8 cellular contexts compared by ENCODE assay signal in the genomic region with DNA sequence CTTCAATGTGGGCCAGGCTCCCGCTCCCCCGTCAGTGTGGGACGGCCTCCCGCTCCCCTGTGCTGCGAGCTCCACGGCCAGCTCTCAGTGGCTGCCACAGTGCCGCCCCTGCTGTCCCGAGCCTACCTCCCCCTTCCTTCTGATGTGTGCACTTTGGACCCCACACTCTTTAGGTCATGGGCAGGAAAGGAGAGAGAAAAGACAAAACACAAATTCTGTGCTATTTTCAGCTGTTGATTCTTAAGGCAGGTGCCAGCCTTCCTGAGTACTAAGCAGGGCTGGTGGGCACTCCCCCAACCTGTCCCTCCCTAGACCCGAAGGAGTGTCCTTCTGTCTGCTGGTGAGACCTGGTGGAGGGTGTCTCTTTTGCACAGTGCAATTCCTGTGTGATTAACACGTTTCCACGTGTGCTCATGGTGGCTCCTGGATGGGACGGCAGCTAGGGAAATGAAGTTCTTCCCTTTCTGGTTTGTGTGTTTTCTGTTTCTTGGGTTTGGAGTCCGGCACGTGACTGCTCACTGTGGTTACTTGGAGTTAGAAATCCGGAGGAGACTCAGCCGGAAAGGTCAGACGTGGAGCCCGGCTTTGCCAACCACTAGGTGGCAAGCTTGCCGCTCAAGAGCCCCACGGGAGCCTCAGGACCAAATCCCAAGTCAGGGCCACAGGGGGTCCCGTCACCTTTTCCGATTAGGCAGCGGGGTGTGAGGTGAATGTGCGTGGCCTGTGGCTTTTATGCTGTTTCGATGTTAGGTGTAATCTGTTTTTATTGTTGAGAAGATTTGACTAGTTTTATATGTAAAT.
DNase-seq lines count a peak whose midpoint lies in the region; ATAC-seq, FAIRE-seq and TF ChIP-seq lines count a peak whose summit lies in the region.
"Not testable (repeated sequence)": the region's sequence is repeated elsewhere in the genome, so short reads cannot be mapped to it uniquely, and the experiment has no call there.

No MANE protein-coding gene starts in this region.

- not testable (repeated sequence) for H2BK15ac ChIP-seq in mesendoderm (replicated peaks; ENCODE audit: low read depth)

- POLR2A ChIA-PET in AG04450 (lab: Yijun Ruan, JAX); T-cell (lab: Charles Lee): not testable (repeated sequence)

- DNase-seq in AG04450 (ENCODE audit: low read depth, low spot score) (peak; percentile 52), LoVo (ENCODE audit: low spot score) (peak; percentile 6), T-cell (peak in 2 of 34 experiments; percentile 14 to 31), adipocyte (ENCODE audit: low read depth) (peak; percentile 60), fibroblast of the conjunctiva (ENCODE audit: low read depth) (peak; percentile 29), mesendoderm (peak; percentile 44)
- not testable (repeated sequence) for DNase-seq in GM12892 (ENCODE audit: insufficient read length)
- DNase-seq in stimulated activated CD4-positive, alpha-beta T cell treated with anti-CD3 and anti-CD28 coated beads, Interleukin-12 subunit alpha, Interleukin-12 subunit beta, amount 100 ng/mL, for 4 hours = peak; percentile 21

- TF ChIP-seq CTCF in AG04450 (IDR thresholded peaks at IDR 0.05; ENCODE audit: low read depth, low read length) = peak; percentile 75

- peaks cover 19% of the 10 kb centered on the region for H3K4me1 ChIP-seq in adipocyte (ENCODE audit: control insufficient read depth, insufficient read depth, low read length)
- not testable (repeated sequence) for H3K4me1 ChIP-seq in mesendoderm (ENCODE audit: control insufficient read depth, low read depth, low read length)

- H3K27me3 Mint-ChIP-seq in T-cell = not testable (repeated sequence)

- H3K18ac ChIP-seq in mesendoderm (ENCODE audit: low read length) = not testable (repeated sequence)

- peak overlapping the region; percentile 77 to 82 for H3K27ac Mint-ChIP-seq in T-cell

- H3K9ac ChIP-seq in adipocyte (ENCODE audit: low read length) = peak overlapping the region; percentile 72
- not testable (repeated sequence) for H3K9ac ChIP-seq in mesendoderm (ENCODE audit: low read length)

- H3K56ac ChIP-seq in mesendoderm (ENCODE audit: low read length) = not testable (repeated sequence)

- H3K4me2 ChIP-seq in mesendoderm (ENCODE audit: low read length) = not testable (repeated sequence)

- not testable (repeated sequence) for H3K79me1 ChIP-seq in mesendoderm (ENCODE audit: low read length)

- peaks cover 27 to 66% (median 62%) of the 10 kb centered on the region in 3 donors for H3K4me1 Mint-ChIP-seq in T-cell

- not testable (repeated sequence) for H3K23ac ChIP-seq in mesendoderm (ENCODE audit: low read length)

- TF ChIP-seq POLR2A in GM12892 (IDR thresholded peaks at IDR 0.05; ENCODE audit: low read depth, low read length) = not testable (repeated sequence)

- H3K36me3 Mint-ChIP-seq in T-cell = peaks cover 40% of the 10 kb centered on the region

- H3K27me3 ChIP-seq in AG04450 (ENCODE audit: control insufficient read depth, insufficient read depth, low read length); adipocyte (replicated peaks; ENCODE audit: control insufficient read depth, insufficient read depth, low read length); mesendoderm (ENCODE audit: insufficient read depth, low read length, poor library complexity): not testable (repeated sequence)

- not testable (repeated sequence) for H3K4me3 ChIP-seq in AG04450 (ENCODE audit: low read depth, low read length); mesendoderm (ENCODE audit: low read length)
- peak overlapping the region; percentile 39 for H3K4me3 ChIP-seq in adipocyte (ENCODE audit: low read length)

- peak overlapping the region in 1 of 3 donors; percentile 49 for H3K4me3 Mint-ChIP-seq in T-cell

- not testable (repeated sequence) for H2BK120ac ChIP-seq in mesendoderm (ENCODE audit: low read depth, low read length)

- H2BK5ac ChIP-seq in mesendoderm (ENCODE audit: low read length) = not testable (repeated sequence)

- peaks cover 29% of the 10 kb centered on the region for H3K36me3 ChIP-seq in adipocyte (ENCODE audit: control insufficient read depth, insufficient read depth, low read length, severe bottlenecking)
- not testable (repeated sequence) for H3K36me3 ChIP-seq in mesendoderm (ENCODE audit: control insufficient read depth, insufficient read depth, low read length)

- not testable (repeated sequence) for H3K9me3 ChIP-seq in AG04450 (ENCODE audit: control insufficient read depth, insufficient read depth, low read length); adipocyte (ENCODE audit: control insufficient read depth, low read length)

- not testable (repeated sequence) for H4K8ac ChIP-seq in mesendoderm (ENCODE audit: low read depth, low read length)

- H3K79me2 ChIP-seq in mesendoderm (ENCODE audit: control insufficient read depth, insufficient read depth, low read length) = not testable (repeated sequence)

- CTCF ChIA-PET in AG04450 (lab: Charles Lee) = interaction anchor here (1.1 to 2.0 kb wide), 2 partner anchors 10 to 142 kb away, joined by 3 to 5 read pairs; no protein-coding TSS in a partner anchor
- CTCF ChIA-PET in T-cell (lab: Charles Lee) = not testable (repeated sequence)

- not testable (repeated sequence) for H4K5ac ChIP-seq in mesendoderm (ENCODE audit: low read length)

- not testable (repeated sequence) for H3K4ac ChIP-seq in mesendoderm (ENCODE audit: low read depth, low read length)

- H2AK5ac ChIP-seq in mesendoderm (ENCODE audit: low read length) = not testable (repeated sequence)

- peak; percentile 33 for FAIRE-seq in GM12892 (lab: Jason Lieb, UNC)

- H3K27ac ChIP-seq in AG04450 (ENCODE audit: low read depth, low read length) = peak overlapping the region; percentile 31
- H3K27ac ChIP-seq in mesendoderm (ENCODE audit: low read depth, low read length) = not testable (repeated sequence)

- WGBS in mesendoderm (ENCODE audit: extremely low coverage, insufficient coverage, low lambda C conversion rate) = no CpG with 5 or more reads among the region's 25 CpGs

- not testable (repeated sequence) for H3K9me3 Mint-ChIP-seq in T-cell

- peak in 3 of 4 experiments; percentile 25 to 42 (median 28) for ATAC-seq in T-cell (replicated peaks in 1 of 4)
